In genomic region chr14:24437736-24438067, GRCh38 we compare ENCODE assay signal across 13 cellular contexts. TPM values are rescaled to one million over a fixed set of nuclear protein-coding genes. Genes with fewer than 3 reads are reported as not detected.
DNase-seq lines count a peak whose midpoint lies in the region; ATAC-seq and TF ChIP-seq lines count a peak whose summit lies in the region.
"Had no signal": no experiment of that assay in that cellular context is flagged by ENCODE, and none has a peak within 500 bp of the region (broad histone marks: within the 10 kb centered on the region; RNA-seq: fewer than 3 reads in every experiment).

No MANE protein-coding gene starts in this region.

- peaks cover 65% of the 10 kb centered on the region for H3K4me1 Mint-ChIP-seq in activated CD4-positive, alpha-beta T cell treated with anti-CD3 and anti-CD28 coated beads, Interleukin-2, amount 10 ng/mL, durations not matched to agents 24 days and 14 days
- H3K4me1 Mint-ChIP-seq in endothelial cell (ENCODE audit: unreplicated experiment): peaks cover 30% of the 10 kb centered on the region
- H3K4me1 Mint-ChIP-seq in stimulated activated naive B cell treated with anti-CD40 and anti-IgM and Interleukin-4, amounts not matched to agents 10 μg/mL and 1 μg/mL and 100 μg/mL, for 72 hours: peaks cover 54 to 84% of the 10 kb centered on the region in 2 donors

- peak overlapping the region; percentile 44 for H3K27ac ChIP-seq in RWPE1
- H3K27ac ChIP-seq: A549, foreskin keratinocyte had no signal

- CTCF ChIA-PET in RWPE1 (lab: Yijun Ruan, JAX): interaction anchor here (0.8 to 3.2 kb wide), 4 partner anchors 101 to 366 kb away, joined by 3 to 62 read pairs (median 8); no protein-coding TSS in a partner anchor

- H3K36me3 Mint-ChIP-seq in activated CD4-positive, alpha-beta T cell treated with anti-CD3 and anti-CD28 coated beads, Interleukin-2, amount 10 ng/mL, durations not matched to agents 24 days and 14 days (ENCODE audit: low read depth): peaks cover 75% of the 10 kb centered on the region
- H3K36me3 Mint-ChIP-seq in endothelial cell (ENCODE audit: low read depth, unreplicated experiment): peaks cover 40% of the 10 kb centered on the region
- H3K36me3 Mint-ChIP-seq in stimulated activated naive B cell treated with anti-CD40 and anti-IgM and Interleukin-4, amounts not matched to agents 10 μg/mL and 1 μg/mL and 100 μg/mL, for 72 hours: peaks cover 47 to 79% of the 10 kb centered on the region in 2 donors

- ATAC-seq in stimulated activated naive B cell treated with anti-CD40 and anti-IgM and Interleukin-4, amounts not matched to agents 10 μg/mL and 1 μg/mL and 100 μg/mL, for 72 hours (replicated peaks): no peak
- ATAC-seq in GM19452 (IDR thresholded peaks at IDR 0.05; ENCODE audit: unreplicated experiment) (no peak), HG03521 (IDR thresholded peaks at IDR 0.05; ENCODE audit: unreplicated experiment) (no peak)
- ATAC-seq: A549, foreskin keratinocyte had no signal

- peak; percentile 53 for DNase-seq in activated CD4-positive, alpha-beta T cell treated with anti-CD3 and anti-CD28 coated beads, Interleukin-2, amount 10 ng/mL, durations not matched to agents 24 days and 14 days
- no peak for DNase-seq in activated CD4-positive, alpha-beta T cell treated with anti-CD3 and anti-CD28 coated beads for 48 hours
- no peak for DNase-seq in RWPE1 (ENCODE audit: low spot score)
- DNase-seq in endothelial cell (ENCODE audit: low spot score): no peak
- no peak for DNase-seq in stimulated activated naive B cell treated with anti-CD40 and anti-IgM and Interleukin-4, amounts not matched to agents 10 μg/mL and 1 μg/mL and 100 μg/mL, for 72 hours
- no peak for DNase-seq in activated naive CD4-positive, alpha-beta T cell treated with anti-CD3 and anti-CD28 coated beads, Interleukin-2, amount 50 U/mL, for 16 hours
- DNase-seq: amniotic stem cell, DMS153, foreskin keratinocyte, retina had no signal

- TF ChIP-seq CTCF in RWPE1 (conservative IDR thresholded peaks at IDR 0.05; ENCODE audit: low read depth) (no peak), endothelial cell (IDR thresholded peaks at IDR 0.05; ENCODE audit: unreplicated experiment) (no peak)

- peak overlapping the region; percentile 24 for H3K4me3 Mint-ChIP-seq in activated CD4-positive, alpha-beta T cell treated with anti-CD3 and anti-CD28 coated beads, Interleukin-2, amount 10 ng/mL, durations not matched to agents 24 days and 14 days
- peak overlapping the region; percentile 62 for H3K4me3 Mint-ChIP-seq in endothelial cell (ENCODE audit: unreplicated experiment)
- no peak overlapping the region for H3K4me3 Mint-ChIP-seq in stimulated activated naive B cell treated with anti-CD40 and anti-IgM and Interleukin-4, amounts not matched to agents 10 μg/mL and 1 μg/mL and 100 μg/mL, for 72 hours

- peak overlapping the region; percentile 75 for H3K27ac Mint-ChIP-seq in activated CD4-positive, alpha-beta T cell treated with anti-CD3 and anti-CD28 coated beads, Interleukin-2, amount 10 ng/mL, durations not matched to agents 24 days and 14 days
- H3K27ac Mint-ChIP-seq in endothelial cell (ENCODE audit: unreplicated experiment): peak overlapping the region; percentile 30
- H3K27ac Mint-ChIP-seq in stimulated activated naive B cell treated with anti-CD40 and anti-IgM and Interleukin-4, amounts not matched to agents 10 μg/mL and 1 μg/mL and 100 μg/mL, for 72 hours: peak overlapping the region; percentile 93

- peaks cover 2% of the 10 kb centered on the region for H3K27me3 Mint-ChIP-seq in activated CD4-positive, alpha-beta T cell treated with anti-CD3 and anti-CD28 coated beads, Interleukin-2, amount 10 ng/mL, durations not matched to agents 24 days and 14 days
- H3K27me3 Mint-ChIP-seq in endothelial cell (ENCODE audit: unreplicated experiment): peaks cover 9% of the 10 kb centered on the region
- H3K27me3 Mint-ChIP-seq in stimulated activated naive B cell treated with anti-CD40 and anti-IgM and Interleukin-4, amounts not matched to agents 10 μg/mL and 1 μg/mL and 100 μg/mL, for 72 hours: no peaks in the 10 kb centered on the region

- POLR2A ChIA-PET in RWPE1 (lab: Yijun Ruan, JAX; ENCODE audit: low non-redundant PET): no interaction called here

- no peaks in the 10 kb centered on the region for H3K9me3 Mint-ChIP-seq in activated CD4-positive, alpha-beta T cell treated with anti-CD3 and anti-CD28 coated beads, Interleukin-2, amount 10 ng/mL, durations not matched to agents 24 days and 14 days
- no peaks in the 10 kb centered on the region for H3K9me3 Mint-ChIP-seq in endothelial cell (ENCODE audit: unreplicated experiment)
- no peaks in the 10 kb centered on the region for H3K9me3 Mint-ChIP-seq in stimulated activated naive B cell treated with anti-CD40 and anti-IgM and Interleukin-4, amounts not matched to agents 10 μg/mL and 1 μg/mL and 100 μg/mL, for 72 hours

- intact Hi-C loops in activated CD4-positive, alpha-beta T cell treated with anti-CD3 and anti-CD28 coated beads, Interleukin-2, amount 10 ng/mL, durations not matched to agents 24 days and 14 days (cut with micrococcal nuclease): loop anchor here (10.0 kb wide), 1 partner anchor 323 kb away; the partner anchor contains the start of genes DCAF11 and NRL

RNA-seq across cellular contexts. Expression of gene SDR39U1, which starts 4.9 kb away (rescaled TPM):
- 40.8 and 49.7 TPM in 2 replicates for total RNA-seq in activated CD4-positive, alpha-beta T cell treated with anti-CD3 and anti-CD28 coated beads, Interleukin-2, amount 10 ng/mL, durations not matched to agents 24 days and 14 days
- 34.9 TPM for total RNA-seq in endothelial cell (ENCODE audit: unreplicated experiment)

RNA-seq across cellular contexts. Expression of gene KHNYN, which starts 7.9 kb away (rescaled TPM):
- total RNA-seq in activated CD4-positive, alpha-beta T cell treated with anti-CD3 and anti-CD28 coated beads, Interleukin-2, amount 10 ng/mL, durations not matched to agents 24 days and 14 days: 63.0 and 65.4 TPM in 2 replicates
- 43.8 TPM for total RNA-seq in endothelial cell (ENCODE audit: unreplicated experiment)

RNA-seq across cellular contexts. Expression of gene CBLN3, which starts 8.2 kb away (rescaled TPM):
- total RNA-seq in activated CD4-positive, alpha-beta T cell treated with anti-CD3 and anti-CD28 coated beads, Interleukin-2, amount 10 ng/mL, durations not matched to agents 24 days and 14 days: 4.5 and 7.4 TPM in 2 replicates
- total RNA-seq in endothelial cell (ENCODE audit: unreplicated experiment): 1.5 TPM

RNA-seq across cellular contexts. Expression of gene NYNRIN, which starts 38.9 kb away (rescaled TPM):
- not detected in 2 replicates for total RNA-seq in activated CD4-positive, alpha-beta T cell treated with anti-CD3 and anti-CD28 coated beads, Interleukin-2, amount 10 ng/mL, durations not matched to agents 24 days and 14 days
- 49.0 TPM for total RNA-seq in endothelial cell (ENCODE audit: unreplicated experiment)

Comparison
In these comparisons a context has a peak if more than half of its experiments do, and no peak if none do; other contexts are left out.
1. H3K27ac Mint-ChIP-seq: peak in every context shown above with its lines; median percentile 93 in stimulated activated naive B cell treated with anti-CD40 and anti-IgM and Interleukin-4, amounts not matched to agents 10 μg/mL and 1 μg/mL and 100 μg/mL, for 72 hours; 75 in activated CD4-positive, alpha-beta T cell treated with anti-CD3 and anti-CD28 coated beads, Interleukin-2, amount 10 ng/mL, durations not matched to agents 24 days and 14 days; 30 in endothelial cell.
2. H3K4me3 Mint-ChIP-seq: peak in activated CD4-positive, alpha-beta T cell treated with anti-CD3 and anti-CD28 coated beads, Interleukin-2, amount 10 ng/mL, durations not matched to agents 24 days and 14 days (single experiment) and endothelial cell (single experiment); none in stimulated activated naive B cell treated with anti-CD40 and anti-IgM and Interleukin-4, amounts not matched to agents 10 μg/mL and 1 μg/mL and 100 μg/mL, for 72 hours (0 of 2).